Comparison of ENCODE assay signal across 9 cellular contexts in genomic region chr17:76354747-76355310, GRCh38. TPM values are rescaled to one million over a fixed set of nuclear protein-coding genes. Genes with fewer than 3 reads are reported as not detected.
DNase-seq lines count a peak whose midpoint lies in the region; ATAC-seq and TF ChIP-seq lines count a peak whose summit lies in the region.
"Had no signal": no experiment of that assay in that cellular context is flagged by ENCODE, and none has a peak within 500 bp of the region (broad histone marks: within the 10 kb centered on the region; RNA-seq: fewer than 3 reads in every experiment).

No MANE protein-coding gene starts in this region.

- POLR2A ChIA-PET in activated CD4-positive, alpha-beta memory T cell treated with anti-CD3 and anti-CD28 coated beads, Interleukin-2, amount 10 ng/mL, durations not matched to agents 7 days and 5 days (lab: Charles Lee): interaction anchor here (0.8 to 4.9 kb wide), 6 partner anchors 21 to 576 kb away, joined by 3 to 87 read pairs (median 4); partner anchors contain the start of gene SPHK1
- POLR2A ChIA-PET in naive thymus-derived CD8-positive, alpha-beta T cell (lab: Charles Lee): interaction anchor here (0.6 to 3.0 kb wide), 5 partner anchors 29 to 483 kb away, joined by 3 to 39 read pairs (median 4); partner anchors contain the start of genes SPHK1 and SRP68

- H3K4me3 Mint-ChIP-seq in activated CD4-positive, alpha-beta memory T cell treated with anti-CD3 and anti-CD28 coated beads, Interleukin-2, amount 10 ng/mL, durations not matched to agents 7 days and 5 days: peak overlapping the region; percentile 94
- H3K4me3 Mint-ChIP-seq in naive thymus-derived CD8-positive, alpha-beta T cell: peak overlapping the region; percentile 58 to 98 (median 95)

- H3K4me3 ChIP-seq in Jurkat, Clone E6-1 (ENCODE audit: low read length): peak overlapping the region; percentile 76

- DNase-seq in Caki2 (ENCODE audit: low read depth): peak; percentile 31
- no peak for DNase-seq in Jurkat, Clone E6-1 (ENCODE audit: low read depth, low spot score)
- no peak for DNase-seq in activated CD4-positive, alpha-beta memory T cell treated with anti-CD3 and anti-CD28 coated beads, Interleukin-2, amount 10 ng/mL, durations not matched to agents 7 days and 5 days
- DNase-seq in naive thymus-derived CD8-positive, alpha-beta T cell: no peak
- no peak for DNase-seq in EL
- DNase-seq in NCI-H1930 (lab: John Stamatoyannopoulos, UW): no peak
- DNase-seq in effector CD4-positive, alpha-beta T cell: no peak
- DNase-seq: NCI-H1436 treated with DMSO at 0.1 percent for 48 hours had no signal

- no peak for ATAC-seq in naive thymus-derived CD8-positive, alpha-beta T cell
- ATAC-seq in SK-N-SH treated with all-trans-retinoic acid at 6 μM for 48 hours: no peak

- peaks cover 2% of the 10 kb centered on the region for H3K36me3 Mint-ChIP-seq in activated CD4-positive, alpha-beta memory T cell treated with anti-CD3 and anti-CD28 coated beads, Interleukin-2, amount 10 ng/mL, durations not matched to agents 7 days and 5 days (ENCODE audit: low read depth)
- H3K36me3 Mint-ChIP-seq in naive thymus-derived CD8-positive, alpha-beta T cell: no peaks in the 10 kb centered on the region

- in situ Hi-C loops in Caki2 (cut with HindIII; ENCODE audit: low pct_unique_long_range_greater_than_20kb, low sequenced_read_pairs): no loop called here

- H3K27ac Mint-ChIP-seq in activated CD4-positive, alpha-beta memory T cell treated with anti-CD3 and anti-CD28 coated beads, Interleukin-2, amount 10 ng/mL, durations not matched to agents 7 days and 5 days: peak overlapping the region; percentile 47
- peak overlapping the region in 4 of 10 donors; percentile 24 to 92 (median 61) for H3K27ac Mint-ChIP-seq in naive thymus-derived CD8-positive, alpha-beta T cell

- no peaks in the 10 kb centered on the region for H3K27me3 Mint-ChIP-seq in activated CD4-positive, alpha-beta memory T cell treated with anti-CD3 and anti-CD28 coated beads, Interleukin-2, amount 10 ng/mL, durations not matched to agents 7 days and 5 days
- H3K27me3 Mint-ChIP-seq in naive thymus-derived CD8-positive, alpha-beta T cell: no peaks in the 10 kb centered on the region

- H3K9me3 Mint-ChIP-seq in activated CD4-positive, alpha-beta memory T cell treated with anti-CD3 and anti-CD28 coated beads, Interleukin-2, amount 10 ng/mL, durations not matched to agents 7 days and 5 days: no peaks in the 10 kb centered on the region
- no peaks in the 10 kb centered on the region for H3K9me3 Mint-ChIP-seq in naive thymus-derived CD8-positive, alpha-beta T cell

- peaks cover 30% of the 10 kb centered on the region for H3K4me1 Mint-ChIP-seq in activated CD4-positive, alpha-beta memory T cell treated with anti-CD3 and anti-CD28 coated beads, Interleukin-2, amount 10 ng/mL, durations not matched to agents 7 days and 5 days
- peaks cover 8 to 29% (median 23%) of the 10 kb centered on the region in 4 donors for H3K4me1 Mint-ChIP-seq in naive thymus-derived CD8-positive, alpha-beta T cell

- CTCF ChIA-PET in activated CD4-positive, alpha-beta memory T cell treated with anti-CD3 and anti-CD28 coated beads, Interleukin-2, amount 10 ng/mL, durations not matched to agents 7 days and 5 days (lab: Charles Lee): interaction anchor here (0.6 to 5.8 kb wide), 4 partner anchors 15 to 43 kb away, joined by 5 to 48 read pairs (median 22); partner anchors contain the start of gene SPHK1

TF ChIP-seq in SK-N-SH treated with all-trans-retinoic acid at 6 μM for 48 hours, 23 proteins besides CTCF, POLR2A, EP300 and RAD21:
- TF ChIP-seq RARB (CRISPR knock-in tag; IDR thresholded peaks at IDR 0.05) (no peak), ISL1 (CRISPR knock-in tag; IDR thresholded peaks at IDR 0.05) (no peak), CSDC2 (CRISPR knock-in tag; IDR thresholded peaks at IDR 0.05) (no peak), TSHZ2 (CRISPR knock-in tag; IDR thresholded peaks at IDR 0.05) (no peak), ZNF8 (CRISPR knock-in tag; IDR thresholded peaks at IDR 0.05) (no peak), TCF4 (CRISPR knock-in tag; IDR thresholded peaks at IDR 0.05; ENCODE audit: borderline replicate concordance) (no peak), ZC3H10 (CRISPR knock-in tag; IDR thresholded peaks at IDR 0.05) (no peak), ZFP3 (CRISPR knock-in tag; IDR thresholded peaks at IDR 0.05) (no peak), ZFP30 (CRISPR knock-in tag; IDR thresholded peaks at IDR 0.05) (no peak), ZNF70 (CRISPR knock-in tag; IDR thresholded peaks at IDR 0.05) (no peak), SNAI2 (CRISPR knock-in tag; IDR thresholded peaks at IDR 0.05) (no peak), ARNTL (CRISPR knock-in tag; IDR thresholded peaks at IDR 0.05; ENCODE audit: borderline replicate concordance, low read depth) (no peak), OSR1 (CRISPR knock-in tag; IDR thresholded peaks at IDR 0.05) (no peak), GLIS3 (CRISPR knock-in tag; IDR thresholded peaks at IDR 0.05) (no peak), ZNF565 (CRISPR knock-in tag; conservative IDR thresholded peaks at IDR 0.05; ENCODE audit: low read depth) (no peak), TOX (CRISPR knock-in tag; IDR thresholded peaks at IDR 0.05; ENCODE audit: borderline replicate concordance) (no peak)

RNA-seq across cellular contexts. Expression of gene PRPSAP1, which starts 1.1 kb away (rescaled TPM):
- total RNA-seq in Caki2 (2014; rRNA removed; shearing (Covaris generic); ENCODE audit: low replicate concordance): 49.0 and 68.5 TPM in 2 replicates
- polyA plus RNA-seq in Jurkat, Clone E6-1 (2012; ENCODE audit: insufficient read depth, insufficient read length): 74.2 TPM
- 10 to 100 TPM; 59.9 to 66.7 TPM for total RNA-seq in activated CD4-positive, alpha-beta memory T cell treated with anti-CD3 and anti-CD28 coated beads, Interleukin-2, amount 10 ng/mL, durations not matched to agents 7 days and 5 days
- total RNA-seq in naive thymus-derived CD8-positive, alpha-beta T cell: 10 to 100 TPM; 42.5 to 44.7 TPM
- 10 to 100 TPM; 37.9 to 62.9 (median 54.7) TPM for polyA plus RNA-seq in naive thymus-derived CD8-positive, alpha-beta T cell

RNA-seq across cellular contexts. Expression of gene SPHK1, which starts 29.6 kb away (rescaled TPM):
- total RNA-seq in Caki2 (2014; rRNA removed; shearing (Covaris generic); ENCODE audit: low replicate concordance): 18.5 and 33.9 TPM in 2 replicates
- polyA plus RNA-seq in Jurkat, Clone E6-1 (2012; ENCODE audit: insufficient read depth, insufficient read length): 26.3 TPM
- total RNA-seq in activated CD4-positive, alpha-beta memory T cell treated with anti-CD3 and anti-CD28 coated beads, Interleukin-2, amount 10 ng/mL, durations not matched to agents 7 days and 5 days: 1 to 10 TPM; 2.8 to 3.4 TPM
- under 1 TPM; 0.85 to 0.91 TPM for total RNA-seq in naive thymus-derived CD8-positive, alpha-beta T cell
- under 1 TPM in 2 of 3 donors, not detected in 1; 0.31 to 0.37 TPM for polyA plus RNA-seq in naive thymus-derived CD8-positive, alpha-beta T cell

RNA-seq across cellular contexts. Expression of gene QRICH2, which starts 46.8 kb away (rescaled TPM):
- 1.4 and 3.6 TPM in 2 replicates for total RNA-seq in Caki2 (2014; rRNA removed; shearing (Covaris generic); ENCODE audit: low replicate concordance)
- polyA plus RNA-seq in Jurkat, Clone E6-1 (2012; ENCODE audit: insufficient read depth, insufficient read length): 3.8 TPM
- 1 to 10 TPM; 1.4 to 1.9 TPM for total RNA-seq in activated CD4-positive, alpha-beta memory T cell treated with anti-CD3 and anti-CD28 coated beads, Interleukin-2, amount 10 ng/mL, durations not matched to agents 7 days and 5 days
- 1 to 10 TPM; 6.5 to 8.3 TPM for total RNA-seq in naive thymus-derived CD8-positive, alpha-beta T cell
- under 1 TPM; 0.13 to 0.59 (median 0.23) TPM for polyA plus RNA-seq in naive thymus-derived CD8-positive, alpha-beta T cell
